Comparison of ENCODE assay signal across 8 cellular contexts in genomic region chr2:152166633-152167032, GRCh38. TPM values are rescaled to one million over a fixed set of nuclear protein-coding genes. Genes with fewer than 3 reads are reported as not detected.
DNase-seq lines count a peak whose midpoint lies in the region; ATAC-seq and TF ChIP-seq lines count a peak whose summit lies in the region.

No MANE protein-coding gene starts in this region.

- no peaks in the 10 kb centered on the region for H3K9me2 ChIP-seq in hepatocyte (replicated peaks; ENCODE audit: insufficient read depth)

- peaks cover 96% of the 10 kb centered on the region for H3K79me2 ChIP-seq in hepatocyte

- H3K9me3 ChIP-seq in hepatocyte (ENCODE audit: low read depth): no peaks in the 10 kb centered on the region

- TF ChIP-seq CTCF in GM13976 (IDR thresholded peaks at IDR 0.05; ENCODE audit: borderline replicate concordance, control extremely low read depth, extremely low read depth, insufficient read depth, missing control alignments): no peak
- TF ChIP-seq CTCF in hepatocyte (IDR thresholded peaks at IDR 0.05; ENCODE audit: poor library complexity): no peak

- in situ Hi-C loops in GM13976 (cut with MboI; ENCODE audit: low sequenced_read_pairs, unreplicated experiment): loop anchor here (10.0 kb wide), 1 partner anchor 122 kb away; no protein-coding TSS in a partner anchor

- peak; percentile 80 for ATAC-seq in GM21515 (IDR thresholded peaks at IDR 0.05; ENCODE audit: unreplicated experiment)
- ATAC-seq in HG03521 (IDR thresholded peaks at IDR 0.05; ENCODE audit: unreplicated experiment): peak; percentile 56

- no peaks in the 10 kb centered on the region for H3K4me1 ChIP-seq in hepatocyte (ENCODE audit: insufficient read depth)

- no peaks in the 10 kb centered on the region for H3K27me3 ChIP-seq in hepatocyte

- H3K36me3 ChIP-seq in hepatocyte (replicated peaks; ENCODE audit: insufficient read depth, low read depth): no peaks in the 10 kb centered on the region

- H4K20me1 ChIP-seq in hepatocyte (ENCODE audit: insufficient read depth, poor library complexity, severe bottlenecking): peaks cover 4% of the 10 kb centered on the region

- H2AFZ ChIP-seq in hepatocyte: no peak overlapping the region

- WGBS in hepatocyte (ENCODE audit: low lambda C conversion rate, missing lambda C conversion rate): 77% methylated on average over 3 of the region's 3 CpGs

- DNase-seq in GM13976 (ENCODE audit: low spot score) (peak; percentile 68), hepatocyte (ENCODE audit: low spot score) (no peak), caudate nucleus (lab: John Stamatoyannopoulos, UW) (no peak), inferior parietal cortex (ENCODE audit: extremely low spot score) (no peak), kidney tubule cell (ENCODE audit: low spot score) (no peak)
- no peak for DNase-seq in stimulated activated CD4-positive, alpha-beta T cell treated with anti-CD3 and anti-CD28 coated beads, Interleukin-4, amount 100 ng/mL, for 1 hour

- H3K27ac ChIP-seq in hepatocyte: peak overlapping the region; percentile 6
- no peak overlapping the region for H3K27ac ChIP-seq in caudate nucleus (ENCODE audit: low read depth, low read length)

- no peak overlapping the region for H3K4me3 ChIP-seq in hepatocyte

- H3K4me2 ChIP-seq in hepatocyte: no peak overlapping the region

RNA-seq across cellular contexts. Expression of gene STAM2, which starts 8.9 kb away (rescaled TPM):
- 40.1 and 41.0 TPM in 2 replicates for total RNA-seq in hepatocyte
- 9.9 and 13.1 TPM in 2 replicates for polyA plus RNA-seq in hepatocyte
